1 cellular context compared by ENCODE assay signal in the genomic region with DNA sequence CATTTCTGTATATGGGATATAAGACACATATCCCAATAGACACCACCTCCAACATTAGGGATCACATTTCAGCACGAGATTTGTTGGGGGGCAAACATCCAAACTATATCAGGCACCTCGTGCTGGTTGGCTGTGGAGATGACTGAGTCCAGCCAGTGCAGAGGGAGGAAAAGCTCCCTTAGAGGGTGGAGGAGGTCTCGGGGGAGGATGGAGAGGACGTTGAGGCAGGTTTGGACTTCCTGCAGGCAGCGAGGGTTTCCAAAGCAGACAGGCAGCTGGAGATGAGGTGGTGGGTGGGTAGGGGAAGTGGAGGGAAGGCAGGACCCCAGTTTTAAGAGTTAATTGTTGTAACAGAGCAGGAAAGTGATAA.
TF ChIP-seq lines count a peak whose summit lies in the region.

No MANE protein-coding gene starts in this region.

TF ChIP-seq in A549, 52 proteins besides CTCF, POLR2A, EP300 and RAD21 (continued from another document):
- TF ChIP-seq, protein P1, sequence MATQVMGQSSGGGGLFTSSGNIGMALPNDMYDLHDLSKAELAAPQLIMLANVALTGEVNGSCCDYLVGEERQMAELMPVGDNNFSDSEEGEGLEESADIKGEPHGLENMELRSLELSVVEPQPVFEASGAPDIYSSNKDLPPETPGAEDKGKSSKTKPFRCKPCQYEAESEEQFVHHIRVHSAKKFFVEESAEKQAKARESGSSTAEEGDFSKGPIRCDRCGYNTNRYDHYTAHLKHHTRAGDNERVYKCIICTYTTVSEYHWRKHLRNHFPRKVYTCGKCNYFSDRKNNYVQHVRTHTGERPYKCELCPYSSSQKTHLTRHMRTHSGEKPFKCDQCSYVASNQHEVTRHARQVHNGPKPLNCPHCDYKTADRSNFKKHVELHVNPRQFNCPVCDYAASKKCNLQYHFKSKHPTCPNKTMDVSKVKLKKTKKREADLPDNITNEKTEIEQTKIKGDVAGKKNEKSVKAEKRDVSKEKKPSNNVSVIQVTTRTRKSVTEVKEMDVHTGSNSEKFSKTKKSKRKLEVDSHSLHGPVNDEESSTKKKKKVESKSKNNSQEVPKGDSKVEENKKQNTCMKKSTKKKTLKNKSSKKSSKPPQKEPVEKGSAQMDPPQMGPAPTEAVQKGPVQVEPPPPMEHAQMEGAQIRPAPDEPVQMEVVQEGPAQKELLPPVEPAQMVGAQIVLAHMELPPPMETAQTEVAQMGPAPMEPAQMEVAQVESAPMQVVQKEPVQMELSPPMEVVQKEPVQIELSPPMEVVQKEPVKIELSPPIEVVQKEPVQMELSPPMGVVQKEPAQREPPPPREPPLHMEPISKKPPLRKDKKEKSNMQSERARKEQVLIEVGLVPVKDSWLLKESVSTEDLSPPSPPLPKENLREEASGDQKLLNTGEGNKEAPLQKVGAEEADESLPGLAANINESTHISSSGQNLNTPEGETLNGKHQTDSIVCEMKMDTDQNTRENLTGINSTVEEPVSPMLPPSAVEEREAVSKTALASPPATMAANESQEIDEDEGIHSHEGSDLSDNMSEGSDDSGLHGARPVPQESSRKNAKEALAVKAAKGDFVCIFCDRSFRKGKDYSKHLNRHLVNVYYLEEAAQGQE (IDR thresholded peaks at IDR 0.05), result no peak
- TF ChIP-seq ZSCAN20 (CRISPR knock-in tag; IDR thresholded peaks at IDR 0.05), result no peak
- TF ChIP-seq CHD2 (IDR thresholded peaks at IDR 0.05; ENCODE audit: low read length, partially characterized antibody), result no peak
- TF ChIP-seq FOSB (CRISPR knock-in tag; IDR thresholded peaks at IDR 0.05), result no peak
- no peak for TF ChIP-seq SREBF2 (IDR thresholded peaks at IDR 0.05)
TF ChIP-seq in A549: peak in this region for 0.
